ENCODE assay signal across 17 cellular contexts in the genomic region with DNA sequence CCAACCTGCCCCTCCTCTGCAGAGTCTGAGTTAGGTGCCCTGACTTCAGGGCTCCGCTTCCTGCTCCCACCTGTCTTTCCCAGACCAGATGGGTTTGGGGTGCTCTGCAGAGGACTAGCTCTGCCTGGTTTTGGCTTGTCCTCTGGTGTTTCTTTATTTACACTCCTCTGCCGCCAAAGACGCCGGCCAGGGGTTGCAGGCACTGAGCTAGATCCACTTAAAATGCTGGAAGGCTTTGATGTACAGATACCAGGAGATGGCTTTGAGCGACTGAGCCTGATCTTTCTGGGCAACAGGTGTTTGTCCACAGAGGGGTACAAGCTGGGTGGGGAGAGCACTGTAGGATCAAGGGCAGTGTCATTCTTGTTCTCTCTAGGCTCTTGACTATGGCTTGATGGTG. TPM values are rescaled to one million over a fixed set of nuclear protein-coding genes. Genes with fewer than 3 reads are reported as not detected.
DNase-seq lines count a peak whose midpoint lies in the region; ATAC-seq and TF ChIP-seq lines count a peak whose summit lies in the region.
"Had no signal": no experiment of that assay in that cellular context is flagged by ENCODE, and none has a peak within 500 bp of the region (broad histone marks: within the 10 kb centered on the region; RNA-seq: fewer than 3 reads in every experiment).

No MANE protein-coding gene starts in this region.

- CTCF ChIA-PET in activated CD4-positive, alpha-beta memory T cell treated with anti-CD3 and anti-CD28 coated beads for 36 hours (lab: Charles Lee), result interaction anchor here (1.0 to 6.2 kb wide), 3 partner anchors 10 to 56 kb away, joined by 4 to 41 read pairs (median 7); no protein-coding TSS in a partner anchor
- CTCF ChIA-PET in activated CD4-positive, alpha-beta memory T cell treated with anti-CD3 and anti-CD28 coated beads, Interleukin-2, amount 10 ng/mL, durations not matched to agents 7 days and 5 days (lab: Charles Lee), result interaction anchor here (1.2 to 5.4 kb wide), 2 partner anchors 13 to 56 kb away, joined by 4 to 37 read pairs; no protein-coding TSS in a partner anchor
- CTCF ChIA-PET in RWPE1 (lab: Yijun Ruan, JAX), result no interaction called here

- TF ChIP-seq CTCF in RWPE1 (conservative IDR thresholded peaks at IDR 0.05; ENCODE audit: low read depth) (no peak), endodermal cell (conservative IDR thresholded peaks at IDR 0.05) (no peak)

- H3K27ac ChIP-seq in RWPE1 (peak overlapping the region; percentile 21; the same call in 1 of the 2 replicates), endodermal cell (ENCODE audit: low read depth, low read length) (no peak overlapping the region)
- H3K27ac ChIP-seq: A549, gastroesophageal sphincter, parathyroid adenoma, skin epidermis, upper lobe of left lung had no signal

- no peaks in the 10 kb centered on the region for H3K4me1 ChIP-seq in endodermal cell (ENCODE audit: control insufficient read depth, insufficient read depth, low read length)
- H3K4me1 ChIP-seq: parathyroid adenoma had no signal

- H3K27me3 ChIP-seq in endodermal cell (ENCODE audit: control insufficient read depth, insufficient read depth, low read length, poor library complexity, severe bottlenecking), result no peaks in the 10 kb centered on the region
- H3K27me3 ChIP-seq: gastroesophageal sphincter, upper lobe of left lung had no signal

- POLR2A ChIA-PET in activated CD4-positive, alpha-beta memory T cell treated with anti-CD3 and anti-CD28 coated beads for 36 hours (lab: Charles Lee), result interaction anchor here (0.9 to 1.2 kb wide), 2 partner anchors 11 to 14 kb away, joined by 3 read pairs; no protein-coding TSS in a partner anchor
- POLR2A ChIA-PET in activated CD4-positive, alpha-beta memory T cell treated with anti-CD3 and anti-CD28 coated beads, Interleukin-2, amount 10 ng/mL, durations not matched to agents 7 days and 5 days (lab: Charles Lee), result interaction anchor here (1.1 kb wide), 1 partner anchor 33 kb away, joined by 4 read pairs; a partner anchor contains a TSS
- POLR2A ChIA-PET in RWPE1 (lab: Yijun Ruan, JAX; ENCODE audit: low non-redundant PET), result no interaction called here

- no peak overlapping the region for H3K4me3 Mint-ChIP-seq in activated CD4-positive, alpha-beta memory T cell treated with anti-CD3 and anti-CD28 coated beads for 36 hours
- H3K4me3 Mint-ChIP-seq in activated CD4-positive, alpha-beta memory T cell treated with anti-CD3 and anti-CD28 coated beads, Interleukin-2, amount 10 ng/mL, durations not matched to agents 7 days and 5 days, result no peak overlapping the region
- H3K4me3 Mint-ChIP-seq in endodermal cell, result no peak overlapping the region
- no peak overlapping the region for H3K4me3 Mint-ChIP-seq in stimulated activated memory B cell treated with anti-CD40 and anti-IgM and Interleukin-4, amounts not matched to agents 10 μg/mL and 1 μg/mL and 100 μg/mL, for 72 hours

- peak overlapping the region; percentile 66 for H3K27ac Mint-ChIP-seq in activated CD4-positive, alpha-beta memory T cell treated with anti-CD3 and anti-CD28 coated beads for 36 hours
- no peak overlapping the region for H3K27ac Mint-ChIP-seq in activated CD4-positive, alpha-beta memory T cell treated with anti-CD3 and anti-CD28 coated beads, Interleukin-2, amount 10 ng/mL, durations not matched to agents 7 days and 5 days
- peak overlapping the region; percentile 60 for H3K27ac Mint-ChIP-seq in endodermal cell
- peak overlapping the region; percentile 25 for H3K27ac Mint-ChIP-seq in stimulated activated memory B cell treated with anti-CD40 and anti-IgM and Interleukin-4, amounts not matched to agents 10 μg/mL and 1 μg/mL and 100 μg/mL, for 72 hours

- no peak overlapping the region for H3K4me3 ChIP-seq in endodermal cell (ENCODE audit: low read length)
- H3K4me3 ChIP-seq: A549, gastroesophageal sphincter, skin epidermis, upper lobe of left lung had no signal

- DNase-seq in activated CD4-positive, alpha-beta memory T cell treated with anti-CD3 and anti-CD28 coated beads for 36 hours, result no peak
- no peak for DNase-seq in activated CD4-positive, alpha-beta memory T cell treated with anti-CD3 and anti-CD28 coated beads, Interleukin-2, amount 10 ng/mL, durations not matched to agents 7 days and 5 days
- DNase-seq in RWPE1 (ENCODE audit: low spot score), result no peak
- DNase-seq in endodermal cell, result no peak
- no peak for DNase-seq in glomerular visceral epithelial cell (ENCODE audit: extremely low spot score)
- DNase-seq in NCI-H2196 (lab: John Stamatoyannopoulos, UW; ENCODE audit: unreplicated experiment), result no peak
- DNase-seq: dermis blood vessel endothelial cell; erythroblast; NCI-H1417 treated with DMSO at 0.1 percent for 48 hours; stimulated activated CD4-positive, alpha-beta T cell treated with anti-CD3 and anti-CD28 coated beads, Interleukin-4, amount 100 ng/mL, for 1 hour; upper lobe of left lung had no signal

- 95 to 97% methylated on average over 5 of the region's 5 CpGs for WGBS in endodermal cell (ENCODE audit: insufficient coverage in 1 of 2, insufficient read length in 1 of 2), 2 experiments

- H3K27me3 Mint-ChIP-seq in activated CD4-positive, alpha-beta memory T cell treated with anti-CD3 and anti-CD28 coated beads for 36 hours, result no peaks in the 10 kb centered on the region
- H3K27me3 Mint-ChIP-seq in activated CD4-positive, alpha-beta memory T cell treated with anti-CD3 and anti-CD28 coated beads, Interleukin-2, amount 10 ng/mL, durations not matched to agents 7 days and 5 days, result no peaks in the 10 kb centered on the region
- no peaks in the 10 kb centered on the region for H3K27me3 Mint-ChIP-seq in endodermal cell (ENCODE audit: insufficient read depth)
- no peaks in the 10 kb centered on the region for H3K27me3 Mint-ChIP-seq in stimulated activated memory B cell treated with anti-CD40 and anti-IgM and Interleukin-4, amounts not matched to agents 10 μg/mL and 1 μg/mL and 100 μg/mL, for 72 hours

- H3K9me3 Mint-ChIP-seq in activated CD4-positive, alpha-beta memory T cell treated with anti-CD3 and anti-CD28 coated beads for 36 hours, result no peaks in the 10 kb centered on the region
- H3K9me3 Mint-ChIP-seq in activated CD4-positive, alpha-beta memory T cell treated with anti-CD3 and anti-CD28 coated beads, Interleukin-2, amount 10 ng/mL, durations not matched to agents 7 days and 5 days, result no peaks in the 10 kb centered on the region
- no peaks in the 10 kb centered on the region for H3K9me3 Mint-ChIP-seq in endodermal cell
- no peaks in the 10 kb centered on the region for H3K9me3 Mint-ChIP-seq in stimulated activated memory B cell treated with anti-CD40 and anti-IgM and Interleukin-4, amounts not matched to agents 10 μg/mL and 1 μg/mL and 100 μg/mL, for 72 hours

- peaks cover 39% of the 10 kb centered on the region for H3K36me3 ChIP-seq in endodermal cell (ENCODE audit: control insufficient read depth, insufficient read depth, low read length)

- intact Hi-C loops in activated CD4-positive, alpha-beta memory T cell treated with anti-CD3 and anti-CD28 coated beads for 36 hours (cut with micrococcal nuclease), result no loop called here

- peaks cover 43% of the 10 kb centered on the region for H3K36me3 Mint-ChIP-seq in activated CD4-positive, alpha-beta memory T cell treated with anti-CD3 and anti-CD28 coated beads for 36 hours
- peaks cover 55% of the 10 kb centered on the region for H3K36me3 Mint-ChIP-seq in activated CD4-positive, alpha-beta memory T cell treated with anti-CD3 and anti-CD28 coated beads, Interleukin-2, amount 10 ng/mL, durations not matched to agents 7 days and 5 days (ENCODE audit: low read depth)
- H3K36me3 Mint-ChIP-seq in endodermal cell (ENCODE audit: low read depth), result peaks cover 31% of the 10 kb centered on the region
- H3K36me3 Mint-ChIP-seq in stimulated activated memory B cell treated with anti-CD40 and anti-IgM and Interleukin-4, amounts not matched to agents 10 μg/mL and 1 μg/mL and 100 μg/mL, for 72 hours, result peaks cover 64% of the 10 kb centered on the region

- no peak for ATAC-seq in stimulated activated memory B cell treated with anti-CD40 and anti-IgM and Interleukin-4, amounts not matched to agents 10 μg/mL and 1 μg/mL and 100 μg/mL, for 72 hours
- ATAC-seq in HG02852 (IDR thresholded peaks at IDR 0.05; ENCODE audit: unreplicated experiment), result no peak
- ATAC-seq: A549, gastroesophageal sphincter had no signal

- no peak overlapping the region for H3K9ac ChIP-seq in endodermal cell (ENCODE audit: extremely low read depth, low read length, poor library complexity, severe bottlenecking)
- H3K9ac ChIP-seq: parathyroid adenoma had no signal

- H3K9me3 ChIP-seq in endodermal cell (ENCODE audit: control insufficient read depth, low read length), result no peaks in the 10 kb centered on the region
- H3K9me3 ChIP-seq: A549, gastroesophageal sphincter, upper lobe of left lung had no signal

- peaks cover 45% of the 10 kb centered on the region for H3K4me1 Mint-ChIP-seq in activated CD4-positive, alpha-beta memory T cell treated with anti-CD3 and anti-CD28 coated beads for 36 hours (ENCODE audit: low read depth)
- H3K4me1 Mint-ChIP-seq in activated CD4-positive, alpha-beta memory T cell treated with anti-CD3 and anti-CD28 coated beads, Interleukin-2, amount 10 ng/mL, durations not matched to agents 7 days and 5 days, result peaks cover 27% of the 10 kb centered on the region
- peaks cover 9% of the 10 kb centered on the region for H3K4me1 Mint-ChIP-seq in endodermal cell
- H3K4me1 Mint-ChIP-seq in stimulated activated memory B cell treated with anti-CD40 and anti-IgM and Interleukin-4, amounts not matched to agents 10 μg/mL and 1 μg/mL and 100 μg/mL, for 72 hours, result peaks cover 34% of the 10 kb centered on the region

RNA-seq across cellular contexts. Expression of a gene that starts 3.9 kb away (rescaled TPM):
- total RNA-seq in activated CD4-positive, alpha-beta memory T cell treated with anti-CD3 and anti-CD28 coated beads for 36 hours, result 100 to 1,000 TPM; 235 to 252 TPM
- total RNA-seq in activated CD4-positive, alpha-beta memory T cell treated with anti-CD3 and anti-CD28 coated beads, Interleukin-2, amount 10 ng/mL, durations not matched to agents 7 days and 5 days, result 100 to 1,000 TPM; 148 to 162 TPM
- total RNA-seq in endodermal cell, result 100 to 1,000 TPM; 213 to 226 TPM
- polyA plus RNA-seq in endodermal cell (2013, experiment 1 of 2), result 154 TPM
- polyA plus RNA-seq in endodermal cell (2013, experiment 2 of 2), result 152 TPM

RNA-seq across cellular contexts. Expression of a gene that starts 6.4 kb away (rescaled TPM):
- not detected for total RNA-seq in activated CD4-positive, alpha-beta memory T cell treated with anti-CD3 and anti-CD28 coated beads for 36 hours
- not detected for total RNA-seq in activated CD4-positive, alpha-beta memory T cell treated with anti-CD3 and anti-CD28 coated beads, Interleukin-2, amount 10 ng/mL, durations not matched to agents 7 days and 5 days
- not detected for total RNA-seq in endodermal cell
- polyA plus RNA-seq in endodermal cell (2013, experiment 1 of 2), result not detected
- polyA plus RNA-seq in endodermal cell (2013, experiment 2 of 2), result not detected
- total RNA-seq: dermis blood vessel endothelial cell, gastroesophageal sphincter, upper lobe of left lung had no signal
- polyA plus RNA-seq: A549 had no signal

RNA-seq across cellular contexts. Expression of a gene that starts 16.4 kb away (rescaled TPM):
- 1 to 10 TPM; 3.5 to 4.4 TPM for total RNA-seq in activated CD4-positive, alpha-beta memory T cell treated with anti-CD3 and anti-CD28 coated beads for 36 hours
- total RNA-seq in activated CD4-positive, alpha-beta memory T cell treated with anti-CD3 and anti-CD28 coated beads, Interleukin-2, amount 10 ng/mL, durations not matched to agents 7 days and 5 days, result 1 to 10 TPM; 2.4 to 4.5 TPM
- total RNA-seq in endodermal cell, result 100 to 1,000 TPM; 190 to 216 TPM
- 144 TPM for polyA plus RNA-seq in endodermal cell (2013, experiment 1 of 2)
- 136 TPM for polyA plus RNA-seq in endodermal cell (2013, experiment 2 of 2)

RNA-seq across cellular contexts. Expression of a gene that starts 32.8 kb away (rescaled TPM):
- 10 to 100 TPM; 54.9 to 57.2 TPM for total RNA-seq in activated CD4-positive, alpha-beta memory T cell treated with anti-CD3 and anti-CD28 coated beads for 36 hours
- total RNA-seq in activated CD4-positive, alpha-beta memory T cell treated with anti-CD3 and anti-CD28 coated beads, Interleukin-2, amount 10 ng/mL, durations not matched to agents 7 days and 5 days, result 10 to 100 TPM; 47.0 to 53.6 TPM
- 10 to 100 TPM; 67.6 to 79.2 TPM for total RNA-seq in endodermal cell
- polyA plus RNA-seq in endodermal cell (2013, experiment 1 of 2), result 72.3 TPM
- polyA plus RNA-seq in endodermal cell (2013, experiment 2 of 2), result 62.6 TPM

RNA-seq across cellular contexts. Expression of a gene that starts 33.2 kb away (rescaled TPM):
- 10 to 100 TPM; 12.9 to 14.1 TPM for total RNA-seq in activated CD4-positive, alpha-beta memory T cell treated with anti-CD3 and anti-CD28 coated beads for 36 hours
- 10 to 100 TPM; 13.9 to 14.1 TPM for total RNA-seq in activated CD4-positive, alpha-beta memory T cell treated with anti-CD3 and anti-CD28 coated beads, Interleukin-2, amount 10 ng/mL, durations not matched to agents 7 days and 5 days
- 10 to 100 TPM; 18.5 TPM for total RNA-seq in endodermal cell
- 30.2 TPM for polyA plus RNA-seq in endodermal cell (2013, experiment 1 of 2)
- polyA plus RNA-seq in endodermal cell (2013, experiment 2 of 2), result 28.0 TPM

Comparison
In these comparisons a context has a peak if more than half of its experiments do, and no peak if none do; other contexts are left out.
1. RNA of a gene that starts 16.4 kb away (total RNA-seq): 190 to 216 TPM in endodermal cell; 2.4 to 4.5 TPM in activated CD4-positive, alpha-beta memory T cell treated with anti-CD3 and anti-CD28 coated beads, Interleukin-2, amount 10 ng/mL, durations not matched to agents 7 days and 5 days and 3.5 to 4.4 TPM in activated CD4-positive, alpha-beta memory T cell treated with anti-CD3 and anti-CD28 coated beads for 36 hours; every median in the first group is over 10 times any median in the second.